ENCODE assay signal across 9 cellular contexts in genomic region chr3:125246237-125246636, GRCh38. TPM values are rescaled to one million over a fixed set of nuclear protein-coding genes. Genes with fewer than 3 reads are reported as not detected.
"Had no signal": no experiment of that assay in that cellular context is flagged by ENCODE, and none has a peak within 500 bp of the region (broad histone marks: within the 10 kb centered on the region; RNA-seq: fewer than 3 reads in every experiment).

No MANE protein-coding gene starts in this region.

- FAIRE-seq: H1 had no signal

- DNase-seq: H7, KG1 had no signal

- H3K9me3 ChIP-seq: HAP-1 had no signal

- H3K27me3 Mint-ChIP-seq: IgD-negative memory B cell had no signal

- H3K36me3 ChIP-seq: HAP-1 had no signal

- H3K36me3 Mint-ChIP-seq: IgD-negative memory B cell had no signal

- H3K4me2 ChIP-seq: GM23338 had no signal

- H3K4me1 Mint-ChIP-seq: GM23338 had no signal

- H3K27ac ChIP-seq: HL-60 had no signal

- ATAC-seq: GM23338, HCT116 had no signal

- H3K9me3 Mint-ChIP-seq: GM23338, HFFc6 had no signal

- H3K27ac Mint-ChIP-seq: GM23338, HFFc6 had no signal

- H3K4me1 ChIP-seq: HAP-1 had no signal

- H3K4me3 ChIP-seq: GM23338, HAP-1 had no signal

- H3K4me3 Mint-ChIP-seq: GM23338, IgD-negative memory B cell had no signal

- H2AFZ ChIP-seq: GM23338 had no signal

RNA-seq across cellular contexts. Expression of gene SLC12A8, which starts 33.7 kb away (rescaled TPM):
- polyA plus RNA-seq: IgD-negative memory B cell had no signal
